ENCODE assay signal across 24 cellular contexts in genomic region chr16:66115373-66115772, GRCh38.
DNase-seq lines count a peak whose midpoint lies in the region; ATAC-seq and TF ChIP-seq lines count a peak whose summit lies in the region.
"Had no signal": no experiment of that assay in that cellular context is flagged by ENCODE, and none has a peak within 500 bp of the region (broad histone marks: within the 10 kb centered on the region; RNA-seq: fewer than 3 reads in every experiment).

No MANE protein-coding gene starts in this region.

- POLR2A ChIA-PET in WTC11 (lab: Charles Lee) = no interaction called here

- CTCF ChIA-PET in WTC11 (lab: Charles Lee) = interaction anchor here (0.6 to 1.0 kb wide), 3 partner anchors 10 to 612 kb away, joined by 3 read pairs; no protein-coding TSS in a partner anchor

- no peaks in the 10 kb centered on the region for H3K4me1 ChIP-seq in mesendoderm (ENCODE audit: control insufficient read depth, low read depth, low read length)
- H3K4me1 ChIP-seq: body of pancreas, colonic mucosa, spleen, tibial nerve had no signal

- H3K9ac ChIP-seq in mesendoderm (ENCODE audit: low read length) = no peak overlapping the region

- no peak overlapping the region for H3K4ac ChIP-seq in mesendoderm (ENCODE audit: low read depth, low read length)

- H3K36me3 Mint-ChIP-seq in WTC11 = no peaks in the 10 kb centered on the region
- H3K36me3 Mint-ChIP-seq: activated naive CD8-positive, alpha-beta T cell treated with anti-CD3 and anti-CD28 coated beads, Interleukin-2, amount 10 ng/mL, durations not matched to agents 7 days and 5 days; T-cell had no signal

- no peak for TF ChIP-seq EP300 in Ishikawa (IDR thresholded peaks at IDR 0.05; ENCODE audit: borderline replicate concordance)

- no peak overlapping the region for H3K4me2 ChIP-seq in mesendoderm (ENCODE audit: low read length)

- DNase-seq in WTC11 (ENCODE audit: low spot score) (no peak), mesendoderm (peak; percentile 56), cerebellar cortex (ENCODE audit: low spot score) (no peak), dermis blood vessel endothelial cell (no peak), NCI-H187 (lab: John Stamatoyannopoulos, UW) (no peak)
- DNase-seq: activated CD4-positive, alpha-beta T cell treated with anti-CD3 and anti-CD28 coated beads, Interleukin-2, amount 10 ng/mL, durations not matched to agents 24 days and 14 days; activated naive CD8-positive, alpha-beta T cell treated with anti-CD3 and anti-CD28 coated beads, Interleukin-2, amount 10 ng/mL, durations not matched to agents 7 days and 5 days; body of pancreas; colonic mucosa; COR-L47; EL; NCI-H1417; NCI-H2171; OCI-M1; SHP77 treated with DMSO at 0.1 percent for 48 hours; spleen; stimulated activated CD4-positive, alpha-beta T cell treated with anti-CD3 and anti-CD28 coated beads, Interleukin-4, amount 100 ng/mL, for 4 hours; stimulated activated naive CD8-positive, alpha-beta T cell treated with anti-CD3 and anti-CD28 coated beads, Interleukin-15, amount 100 ng/mL, for 72 hours; T-cell had no signal

- H3K27ac ChIP-seq in mesendoderm (ENCODE audit: low read depth, low read length) = no peak overlapping the region
- H3K27ac ChIP-seq: body of pancreas, colonic mucosa, neutrophil, spleen, tibial nerve had no signal

- no peak overlapping the region for H3K4me3 ChIP-seq in mesendoderm (ENCODE audit: low read length)
- H3K4me3 ChIP-seq: body of pancreas, colonic mucosa, lung, spleen, tibial nerve had no signal

- H3K79me2 ChIP-seq in mesendoderm (ENCODE audit: control insufficient read depth, insufficient read depth, low read length) = no peaks in the 10 kb centered on the region

- no peak overlapping the region for H4K8ac ChIP-seq in mesendoderm (ENCODE audit: low read depth, low read length)

- peaks cover 1% of the 10 kb centered on the region; the same call in 1 of the 2 replicates for H3K9me3 Mint-ChIP-seq in WTC11
- H3K9me3 Mint-ChIP-seq: activated CD4-positive, alpha-beta T cell treated with anti-CD3 and anti-CD28 coated beads, Interleukin-2, amount 10 ng/mL, durations not matched to agents 24 days and 14 days; activated naive CD8-positive, alpha-beta T cell treated with anti-CD3 and anti-CD28 coated beads, Interleukin-2, amount 10 ng/mL, durations not matched to agents 7 days and 5 days; stimulated activated naive CD8-positive, alpha-beta T cell treated with anti-CD3 and anti-CD28 coated beads, Interleukin-15, amount 100 ng/mL, for 72 hours had no signal

- H3K27ac Mint-ChIP-seq in WTC11 = no peak overlapping the region
- H3K27ac Mint-ChIP-seq: activated CD4-positive, alpha-beta T cell treated with anti-CD3 and anti-CD28 coated beads, Interleukin-2, amount 10 ng/mL, durations not matched to agents 24 days and 14 days; activated naive CD8-positive, alpha-beta T cell treated with anti-CD3 and anti-CD28 coated beads, Interleukin-2, amount 10 ng/mL, durations not matched to agents 7 days and 5 days; stimulated activated naive CD8-positive, alpha-beta T cell treated with anti-CD3 and anti-CD28 coated beads, Interleukin-15, amount 100 ng/mL, for 72 hours; T-cell had no signal

- no peak overlapping the region for H3K56ac ChIP-seq in mesendoderm (ENCODE audit: low read length)

- H2BK15ac ChIP-seq in mesendoderm (replicated peaks; ENCODE audit: low read depth) = no peak overlapping the region

- no peaks in the 10 kb centered on the region; the same call in 1 of the 2 replicates for H3K27me3 Mint-ChIP-seq in WTC11 (ENCODE audit: low read depth)
- H3K27me3 Mint-ChIP-seq: activated CD4-positive, alpha-beta T cell treated with anti-CD3 and anti-CD28 coated beads, Interleukin-2, amount 10 ng/mL, durations not matched to agents 24 days and 14 days had no signal

- no peak overlapping the region for H2BK120ac ChIP-seq in mesendoderm (ENCODE audit: low read depth, low read length)

- no peak overlapping the region for H4K5ac ChIP-seq in mesendoderm (ENCODE audit: low read length)

- no CpG with 5 or more reads among the region's 3 CpGs for WGBS in mesendoderm (ENCODE audit: extremely low coverage, insufficient coverage, low lambda C conversion rate)

- no peaks in the 10 kb centered on the region for H3K36me3 ChIP-seq in mesendoderm (ENCODE audit: control insufficient read depth, insufficient read depth, low read length)
- H3K36me3 ChIP-seq: colonic mucosa, neutrophil, spleen, tibial nerve had no signal

- H2AK5ac ChIP-seq in mesendoderm (ENCODE audit: low read length) = no peak overlapping the region

- ATAC-seq in WTC11 = peak; percentile 76
- ATAC-seq: body of pancreas; stimulated activated naive CD8-positive, alpha-beta T cell treated with anti-CD3 and anti-CD28 coated beads, Interleukin-15, amount 100 ng/mL, for 72 hours; T-cell had no signal

- TF ChIP-seq RAD21 in Ishikawa (IDR thresholded peaks at IDR 0.05; ENCODE audit: low read depth) = 0 out of 2 replicates have a peak, but pooled peaks have one; percentile 11

- TF ChIP-seq CTCF in GM12873 (IDR thresholded peaks at IDR 0.05; ENCODE audit: insufficient read depth, low read depth, low read length, missing control alignments) (peak; percentile 32), WTC11 (IDR thresholded peaks at IDR 0.05) (0 out of 2 replicates have a peak, but pooled peaks have one; percentile 27)

- no peaks in the 10 kb centered on the region for H3K4me1 Mint-ChIP-seq in WTC11
- H3K4me1 Mint-ChIP-seq: activated CD4-positive, alpha-beta T cell treated with anti-CD3 and anti-CD28 coated beads, Interleukin-2, amount 10 ng/mL, durations not matched to agents 24 days and 14 days; activated naive CD8-positive, alpha-beta T cell treated with anti-CD3 and anti-CD28 coated beads, Interleukin-2, amount 10 ng/mL, durations not matched to agents 7 days and 5 days; stimulated activated naive CD8-positive, alpha-beta T cell treated with anti-CD3 and anti-CD28 coated beads, Interleukin-15, amount 100 ng/mL, for 72 hours; T-cell had no signal

- H3K27me3 ChIP-seq in mesendoderm (ENCODE audit: insufficient read depth, low read length, poor library complexity) = no peaks in the 10 kb centered on the region
- H3K27me3 ChIP-seq: body of pancreas, colonic mucosa, spleen, tibial nerve had no signal

- no peaks in the 10 kb centered on the region for H3K79me1 ChIP-seq in mesendoderm (ENCODE audit: low read length)

- no peak overlapping the region for H2BK5ac ChIP-seq in mesendoderm (ENCODE audit: low read length)

- H3K18ac ChIP-seq in mesendoderm (ENCODE audit: low read length) = no peak overlapping the region

- no peak overlapping the region for H3K23ac ChIP-seq in mesendoderm (ENCODE audit: low read length)

- H3K4me3 Mint-ChIP-seq in WTC11 = no peak overlapping the region
- H3K4me3 Mint-ChIP-seq: activated CD4-positive, alpha-beta T cell treated with anti-CD3 and anti-CD28 coated beads, Interleukin-2, amount 10 ng/mL, durations not matched to agents 24 days and 14 days; activated naive CD8-positive, alpha-beta T cell treated with anti-CD3 and anti-CD28 coated beads, Interleukin-2, amount 10 ng/mL, durations not matched to agents 7 days and 5 days; stimulated activated naive CD8-positive, alpha-beta T cell treated with anti-CD3 and anti-CD28 coated beads, Interleukin-15, amount 100 ng/mL, for 72 hours; T-cell had no signal

TF ChIP-seq in Ishikawa, 13 proteins besides CTCF, POLR2A, EP300 and RAD21 (continues in another document):
- TF ChIP-seq REST (IDR thresholded peaks at IDR 0.05; ENCODE audit: low read depth) = no peak

TF ChIP-seq in WTC11, 78 proteins besides CTCF, POLR2A, EP300 and RAD21:
- TF ChIP-seq, protein P1, sequence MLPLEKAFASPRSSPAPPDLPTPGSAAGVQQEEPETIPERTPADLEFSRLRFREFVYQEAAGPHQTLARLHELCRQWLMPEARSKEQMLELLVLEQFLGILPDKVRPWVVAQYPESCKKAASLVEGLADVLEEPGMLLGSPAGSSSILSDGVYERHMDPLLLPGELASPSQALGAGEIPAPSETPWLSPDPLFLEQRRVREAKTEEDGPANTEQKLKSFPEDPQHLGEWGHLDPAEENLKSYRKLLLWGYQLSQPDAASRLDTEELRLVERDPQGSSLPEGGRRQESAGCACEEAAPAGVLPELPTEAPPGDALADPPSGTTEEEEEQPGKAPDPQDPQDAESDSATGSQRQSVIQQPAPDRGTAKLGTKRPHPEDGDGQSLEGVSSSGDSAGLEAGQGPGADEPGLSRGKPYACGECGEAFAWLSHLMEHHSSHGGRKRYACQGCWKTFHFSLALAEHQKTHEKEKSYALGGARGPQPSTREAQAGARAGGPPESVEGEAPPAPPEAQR (CRISPR knock-in tag; IDR thresholded peaks at IDR 0.05) = no peak
- TF ChIP-seq, protein P2, sequence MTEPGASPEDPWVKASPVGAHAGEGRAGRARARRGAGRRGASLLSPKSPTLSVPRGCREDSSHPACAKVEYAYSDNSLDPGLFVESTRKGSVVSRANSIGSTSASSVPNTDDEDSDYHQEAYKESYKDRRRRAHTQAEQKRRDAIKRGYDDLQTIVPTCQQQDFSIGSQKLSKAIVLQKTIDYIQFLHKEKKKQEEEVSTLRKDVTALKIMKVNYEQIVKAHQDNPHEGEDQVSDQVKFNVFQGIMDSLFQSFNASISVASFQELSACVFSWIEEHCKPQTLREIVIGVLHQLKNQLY (CRISPR knock-in tag; IDR thresholded peaks at IDR 0.05) = no peak
- TF ChIP-seq GTF2I (CRISPR knock-in tag; conservative IDR thresholded peaks at IDR 0.05) (no peak), KAT7 (CRISPR knock-in tag; IDR thresholded peaks at IDR 0.05; ENCODE audit: borderline replicate concordance) (no peak)
